ENCODE assay signal across 3 cellular contexts in the genomic region with DNA sequence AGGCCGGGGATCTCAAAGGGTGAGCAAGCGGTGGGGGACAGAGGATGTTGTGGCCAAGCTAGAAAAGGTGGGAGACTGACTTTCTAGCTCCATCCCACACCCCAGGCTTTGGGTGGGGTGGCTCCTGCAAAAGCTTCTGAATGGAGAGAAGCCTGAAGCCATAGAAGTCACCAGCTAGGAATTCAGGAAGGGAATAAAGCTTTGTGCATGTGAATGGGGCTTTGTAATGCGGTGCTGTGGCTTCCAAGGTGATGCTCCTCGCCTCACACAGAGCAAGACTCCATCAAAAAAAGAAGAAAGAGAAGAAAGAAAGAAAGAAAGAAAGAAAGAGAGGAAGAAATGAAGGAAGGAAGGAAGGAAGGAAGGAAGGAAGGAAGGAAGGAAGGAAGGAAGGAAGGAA.
A peak's percentile ranks its signal among the peaks of the same experiment; 100 is the strongest.
DNase-seq lines count a peak whose midpoint lies in the region; ATAC-seq and TF ChIP-seq lines count a peak whose summit lies in the region.
"Not testable (repeated sequence)": the region's sequence is repeated elsewhere in the genome, so short reads cannot be mapped to it uniquely, and the experiment has no call there.

No MANE protein-coding gene starts in this region.

- H3K27ac Mint-ChIP-seq in GM23338, WTC11: not testable (repeated sequence)

- TF ChIP-seq CTCF in GM23338 (conservative IDR thresholded peaks at IDR 0.05; ENCODE audit: low read depth in 2 of 2); RWPE2 (IDR thresholded peaks at IDR 0.05; ENCODE audit: poor library complexity, severe bottlenecking); WTC11 (IDR thresholded peaks at IDR 0.05): not testable (repeated sequence)

- not testable (repeated sequence) for H3K4me1 ChIP-seq in GM23338 (ENCODE audit: insufficient read depth); RWPE2 (ENCODE audit: insufficient read depth, poor library complexity, severe bottlenecking)

- H3K4me3 Mint-ChIP-seq in GM23338, WTC11: not testable (repeated sequence)

- not testable (repeated sequence) for H3K9me2 ChIP-seq in GM23338 (ENCODE audit: insufficient read depth)

- H3K36me3 Mint-ChIP-seq in GM23338 (ENCODE audit: low read depth); WTC11: not testable (repeated sequence)

- H3F3A ChIP-seq in GM23338 (replicated peaks; ENCODE audit: low read depth), result not testable (repeated sequence)

- not testable (repeated sequence) for H3K4me1 Mint-ChIP-seq in GM23338, WTC11

- not testable (repeated sequence) for H3K9me3 ChIP-seq in RWPE2 (ENCODE audit: severe bottlenecking)

- not testable (repeated sequence) for H3K27ac ChIP-seq in GM23338 (ENCODE audit: low read depth); RWPE2 (ENCODE audit: poor library complexity, severe bottlenecking)

- not testable (repeated sequence) for H3K4me2 ChIP-seq in GM23338

- H4K20me1 ChIP-seq in GM23338 (replicated peaks; ENCODE audit: insufficient read depth), result not testable (repeated sequence)

- H3K27me3 ChIP-seq in GM23338 (ENCODE audit: insufficient read depth); RWPE2 (ENCODE audit: insufficient read depth, poor library complexity, severe bottlenecking): not testable (repeated sequence)

- not testable (repeated sequence) for H3K79me2 ChIP-seq in GM23338 (replicated peaks; ENCODE audit: insufficient read depth)

- DNase-seq in GM23338 (ENCODE audit: low spot score); RWPE2 (ENCODE audit: low spot score); WTC11 (ENCODE audit: low spot score): not testable (repeated sequence)

- not testable (repeated sequence) for H3K27me3 Mint-ChIP-seq in GM23338 (ENCODE audit: insufficient read depth, low read depth, poor library complexity); WTC11 (ENCODE audit: low read depth)

- CTCF ChIA-PET in WTC11 (lab: Charles Lee), result not testable (repeated sequence)

- H3K4me3 ChIP-seq in GM23338; RWPE2 (ENCODE audit: severe bottlenecking): not testable (repeated sequence)

- peak; percentile 77 for ATAC-seq in GM23338
- 0 out of 3 replicates have a peak, but pooled peaks have one; percentile 21 for ATAC-seq in RWPE2 (ENCODE audit: low read depth)
- peak; percentile 89 for ATAC-seq in WTC11

- not testable (repeated sequence) for H3K36me3 ChIP-seq in GM23338 (ENCODE audit: insufficient read depth); RWPE2 (ENCODE audit: low read depth)

- H3K9me3 Mint-ChIP-seq in GM23338, WTC11: not testable (repeated sequence)

- not testable (repeated sequence) for H2AFZ ChIP-seq in GM23338

- POLR2A ChIA-PET in WTC11 (lab: Charles Lee), result not testable (repeated sequence)

Comparison
In these comparisons a context has a peak if more than half of its experiments do, and no peak if none do; other contexts are left out.
1. ATAC-seq: peak in every context shown above with its lines; median percentile 89 in WTC11; 77 in GM23338; 21 in RWPE2.